In genomic region chr20:51198876-51199523, GRCh38 we compare ENCODE assay signal across 2 cellular contexts.
TF ChIP-seq lines count a peak whose summit lies in the region.

No MANE protein-coding gene starts in this region.

TF ChIP-seq in GM23338, 12 proteins besides CTCF, POLR2A, EP300 and RAD21:
- TF ChIP-seq, protein P1, sequence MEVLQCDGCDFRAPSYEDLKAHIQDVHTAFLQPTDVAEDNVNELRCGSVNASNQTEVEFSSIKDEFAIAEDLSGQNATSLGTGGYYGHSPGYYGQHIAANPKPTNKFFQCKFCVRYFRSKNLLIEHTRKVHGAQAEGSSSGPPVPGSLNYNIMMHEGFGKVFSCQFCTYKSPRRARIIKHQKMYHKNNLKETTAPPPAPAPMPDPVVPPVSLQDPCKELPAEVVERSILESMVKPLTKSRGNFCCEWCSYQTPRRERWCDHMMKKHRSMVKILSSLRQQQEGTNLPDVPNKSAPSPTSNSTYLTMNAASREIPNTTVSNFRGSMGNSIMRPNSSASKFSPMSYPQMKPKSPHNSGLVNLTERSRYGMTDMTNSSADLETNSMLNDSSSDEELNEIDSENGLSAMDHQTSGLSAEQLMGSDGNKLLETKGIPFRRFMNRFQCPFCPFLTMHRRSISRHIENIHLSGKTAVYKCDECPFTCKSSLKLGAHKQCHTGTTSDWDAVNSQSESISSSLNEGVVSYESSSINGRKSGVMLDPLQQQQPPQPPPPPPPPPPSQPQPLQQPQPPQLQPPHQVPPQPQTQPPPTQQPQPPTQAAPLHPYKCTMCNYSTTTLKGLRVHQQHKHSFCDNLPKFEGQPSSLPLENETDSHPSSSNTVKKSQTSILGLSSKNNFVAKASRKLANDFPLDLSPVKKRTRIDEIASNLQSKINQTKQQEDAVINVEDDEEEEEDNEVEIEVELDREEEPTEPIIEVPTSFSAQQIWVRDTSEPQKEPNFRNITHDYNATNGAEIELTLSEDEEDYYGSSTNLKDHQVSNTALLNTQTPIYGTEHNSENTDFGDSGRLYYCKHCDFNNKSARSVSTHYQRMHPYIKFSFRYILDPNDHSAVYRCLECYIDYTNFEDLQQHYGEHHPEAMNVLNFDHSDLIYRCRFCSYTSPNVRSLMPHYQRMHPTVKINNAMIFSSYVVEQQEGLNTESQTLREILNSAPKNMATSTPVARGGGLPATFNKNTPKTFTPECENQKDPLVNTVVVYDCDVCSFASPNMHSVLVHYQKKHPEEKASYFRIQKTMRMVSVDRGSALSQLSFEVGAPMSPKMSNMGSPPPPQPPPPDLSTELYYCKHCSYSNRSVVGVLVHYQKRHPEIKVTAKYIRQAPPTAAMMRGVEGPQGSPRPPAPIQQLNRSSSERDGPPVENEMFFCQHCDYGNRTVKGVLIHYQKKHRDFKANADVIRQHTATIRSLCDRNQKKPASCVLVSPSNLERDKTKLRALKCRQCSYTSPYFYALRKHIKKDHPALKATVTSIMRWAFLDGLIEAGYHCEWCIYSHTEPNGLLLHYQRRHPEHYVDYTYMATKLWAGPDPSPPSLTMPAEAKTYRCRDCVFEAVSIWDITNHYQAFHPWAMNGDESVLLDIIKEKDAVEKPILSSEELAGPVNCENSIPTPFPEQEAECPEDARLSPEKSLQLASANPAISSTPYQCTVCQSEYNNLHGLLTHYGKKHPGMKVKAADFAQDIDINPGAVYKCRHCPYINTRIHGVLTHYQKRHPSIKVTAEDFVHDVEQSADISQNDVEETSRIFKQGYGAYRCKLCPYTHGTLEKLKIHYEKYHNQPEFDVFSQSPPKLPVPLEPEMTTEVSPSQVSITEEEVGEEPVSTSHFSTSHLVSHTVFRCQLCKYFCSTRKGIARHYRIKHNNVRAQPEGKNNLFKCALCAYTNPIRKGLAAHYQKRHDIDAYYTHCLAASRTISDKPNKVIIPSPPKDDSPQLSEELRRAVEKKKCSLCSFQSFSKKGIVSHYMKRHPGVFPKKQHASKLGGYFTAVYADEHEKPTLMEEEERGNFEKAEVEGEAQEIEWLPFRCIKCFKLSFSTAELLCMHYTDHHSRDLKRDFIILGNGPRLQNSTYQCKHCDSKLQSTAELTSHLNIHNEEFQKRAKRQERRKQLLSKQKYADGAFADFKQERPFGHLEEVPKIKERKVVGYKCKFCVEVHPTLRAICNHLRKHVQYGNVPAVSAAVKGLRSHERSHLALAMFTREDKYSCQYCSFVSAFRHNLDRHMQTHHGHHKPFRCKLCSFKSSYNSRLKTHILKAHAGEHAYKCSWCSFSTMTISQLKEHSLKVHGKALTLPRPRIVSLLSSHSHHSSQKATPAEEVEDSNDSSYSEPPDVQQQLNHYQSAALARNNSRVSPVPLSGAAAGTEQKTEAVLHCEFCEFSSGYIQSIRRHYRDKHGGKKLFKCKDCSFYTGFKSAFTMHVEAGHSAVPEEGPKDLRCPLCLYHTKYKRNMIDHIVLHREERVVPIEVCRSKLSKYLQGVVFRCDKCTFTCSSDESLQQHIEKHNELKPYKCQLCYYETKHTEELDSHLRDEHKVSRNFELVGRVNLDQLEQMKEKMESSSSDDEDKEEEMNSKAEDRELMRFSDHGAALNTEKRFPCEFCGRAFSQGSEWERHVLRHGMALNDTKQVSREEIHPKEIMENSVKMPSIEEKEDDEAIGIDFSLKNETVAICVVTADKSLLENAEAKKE (CRISPR knock-in tag; IDR thresholded peaks at IDR 0.05), result no peak
- TF ChIP-seq STAT1 (IDR thresholded peaks at IDR 0.05; ENCODE audit: unreplicated experiment) (no peak), ZNF114 (CRISPR knock-in tag; IDR thresholded peaks at IDR 0.05) (no peak), JUNB (IDR thresholded peaks at IDR 0.05; ENCODE audit: unreplicated experiment) (no peak), EZH2phosphoT487 (IDR thresholded peaks at IDR 0.05; ENCODE audit: unreplicated experiment) (no peak), REST (IDR thresholded peaks at IDR 0.05; ENCODE audit: unreplicated experiment) (no peak), NANOG (IDR thresholded peaks at IDR 0.05; ENCODE audit: borderline replicate concordance) (no peak), POLR2AphosphoS5 (IDR thresholded peaks at IDR 0.05; ENCODE audit: low read depth) (no peak), CREB1 (CRISPR knock-in tag; IDR thresholded peaks at IDR 0.05; ENCODE audit: low read depth) (no peak)
- TF ChIP-seq, protein P2, sequence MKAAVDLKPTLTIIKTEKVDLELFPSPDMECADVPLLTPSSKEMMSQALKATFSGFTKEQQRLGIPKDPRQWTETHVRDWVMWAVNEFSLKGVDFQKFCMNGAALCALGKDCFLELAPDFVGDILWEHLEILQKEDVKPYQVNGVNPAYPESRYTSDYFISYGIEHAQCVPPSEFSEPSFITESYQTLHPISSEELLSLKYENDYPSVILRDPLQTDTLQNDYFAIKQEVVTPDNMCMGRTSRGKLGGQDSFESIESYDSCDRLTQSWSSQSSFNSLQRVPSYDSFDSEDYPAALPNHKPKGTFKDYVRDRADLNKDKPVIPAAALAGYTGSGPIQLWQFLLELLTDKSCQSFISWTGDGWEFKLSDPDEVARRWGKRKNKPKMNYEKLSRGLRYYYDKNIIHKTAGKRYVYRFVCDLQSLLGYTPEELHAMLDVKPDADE (IDR thresholded peaks at IDR 0.05), result no peak

TF ChIP-seq in SK-N-SH treated with all-trans-retinoic acid at 6 μM for 48 hours, 23 proteins besides CTCF, POLR2A, EP300 and RAD21 (continued from another document):
- TF ChIP-seq, protein P3, sequence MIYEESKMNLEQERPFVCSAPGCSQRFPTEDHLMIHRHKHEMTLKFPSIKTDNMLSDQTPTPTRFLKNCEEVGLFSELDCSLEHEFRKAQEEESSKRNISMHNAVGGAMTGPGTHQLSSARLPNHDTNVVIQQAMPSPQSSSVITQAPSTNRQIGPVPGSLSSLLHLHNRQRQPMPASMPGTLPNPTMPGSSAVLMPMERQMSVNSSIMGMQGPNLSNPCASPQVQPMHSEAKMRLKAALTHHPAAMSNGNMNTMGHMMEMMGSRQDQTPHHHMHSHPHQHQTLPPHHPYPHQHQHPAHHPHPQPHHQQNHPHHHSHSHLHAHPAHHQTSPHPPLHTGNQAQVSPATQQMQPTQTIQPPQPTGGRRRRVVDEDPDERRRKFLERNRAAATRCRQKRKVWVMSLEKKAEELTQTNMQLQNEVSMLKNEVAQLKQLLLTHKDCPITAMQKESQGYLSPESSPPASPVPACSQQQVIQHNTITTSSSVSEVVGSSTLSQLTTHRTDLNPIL (CRISPR knock-in tag; IDR thresholded peaks at IDR 0.05; ENCODE audit: low read depth), result no peak
- TF ChIP-seq OSR1 (CRISPR knock-in tag; IDR thresholded peaks at IDR 0.05), result no peak
- TF ChIP-seq CSDC2 (CRISPR knock-in tag; IDR thresholded peaks at IDR 0.05), result no peak
- TF ChIP-seq PPARA (CRISPR knock-in tag; IDR thresholded peaks at IDR 0.05; ENCODE audit: borderline replicate concordance), result no peak
- no peak for TF ChIP-seq CSRNP3 (CRISPR knock-in tag; IDR thresholded peaks at IDR 0.05)
- TF ChIP-seq TCF4 (CRISPR knock-in tag; IDR thresholded peaks at IDR 0.05; ENCODE audit: borderline replicate concordance), result no peak
- no peak for TF ChIP-seq ZC3H10 (CRISPR knock-in tag; IDR thresholded peaks at IDR 0.05)
